In genomic region chr19:35905178-35905727, GRCh38 we compare ENCODE assay signal across 1 cellular context.
TF ChIP-seq lines count a peak whose summit lies in the region.

No MANE protein-coding gene starts in this region.

TF ChIP-seq in HEK293, 187 proteins besides CTCF, POLR2A, EP300 and RAD21 (continued from another document and continues in another):
- TF ChIP-seq ZNF280C (tag by site-specific recombination; IDR thresholded peaks at IDR 0.05) (no peak), ZNF561 (tag by site-specific recombination; IDR thresholded peaks at IDR 0.05; ENCODE audit: borderline replicate concordance) (no peak), ZNF433 (tag by site-specific recombination; IDR thresholded peaks at IDR 0.05; ENCODE audit: low read depth) (no peak), ZNF776 (tag by site-specific recombination; IDR thresholded peaks at IDR 0.05; ENCODE audit: borderline replicate concordance) (no peak), ZBTB21 (tag by site-specific recombination; IDR thresholded peaks at IDR 0.05) (0 out of 2 replicates have a peak, but pooled peaks have one; percentile 23), ZNF707 (tag by site-specific recombination; IDR thresholded peaks at IDR 0.05) (no peak), ZNF623 (tag by site-specific recombination; IDR thresholded peaks at IDR 0.05) (no peak), ZNF24 (tag by site-specific recombination; IDR thresholded peaks at IDR 0.05) (no peak), ZSCAN30 (tag by site-specific recombination; IDR thresholded peaks at IDR 0.05) (no peak), ZNF18 (tag by site-specific recombination; IDR thresholded peaks at IDR 0.05) (peak; percentile 85), BCL6B (tag by site-specific recombination; IDR thresholded peaks at IDR 0.05) (no peak), ZNF19 (tag by site-specific recombination; IDR thresholded peaks at IDR 0.05; ENCODE audit: low read depth) (no peak), SCRT1 (tag by site-specific recombination; IDR thresholded peaks at IDR 0.05; ENCODE audit: borderline replicate concordance) (no peak), KLF8 (tag by site-specific recombination; IDR thresholded peaks at IDR 0.05) (0 out of 2 replicates have a peak, but pooled peaks have one; percentile 10), ZNF692 (tag by site-specific recombination; IDR thresholded peaks at IDR 0.05) (no peak), ZNF350 (tag by site-specific recombination; IDR thresholded peaks at IDR 0.05) (no peak), ZNF366 (tag by site-specific recombination; conservative IDR thresholded peaks at IDR 0.05) (0 out of 2 replicates have a peak, but pooled peaks have one; percentile 33), REPIN1 (tag by site-specific recombination; IDR thresholded peaks at IDR 0.05; ENCODE audit: low read depth) (no peak), ZNF610 (tag by site-specific recombination; IDR thresholded peaks at IDR 0.05; ENCODE audit: borderline replicate concordance) (no peak), ZSCAN5A (tag by site-specific recombination; IDR thresholded peaks at IDR 0.05) (no peak), MEIS1 (CRISPR knock-in tag; IDR thresholded peaks at IDR 0.05; ENCODE audit: borderline replicate concordance) (no peak), ZNF10 (tag by site-specific recombination; IDR thresholded peaks at IDR 0.05) (no peak), ZEB2 (tag by site-specific recombination; IDR thresholded peaks at IDR 0.05) (0 out of 2 replicates have a peak, but pooled peaks have one; percentile 49), ZNF404 (tag by site-specific recombination; IDR thresholded peaks at IDR 0.05) (no peak), ZNF121 (tag by site-specific recombination; IDR thresholded peaks at IDR 0.05) (no peak), ZFP69B (tag by site-specific recombination; IDR thresholded peaks at IDR 0.05) (no peak; the same call in 1 of the 2 replicates), ZFHX2 (tag by site-specific recombination; conservative IDR thresholded peaks at IDR 0.05) (no peak), ZBTB48 (tag by site-specific recombination; IDR thresholded peaks at IDR 0.05) (no peak), ZNF571 (tag by site-specific recombination; IDR thresholded peaks at IDR 0.05) (no peak), ZNF654 (tag by site-specific recombination; IDR thresholded peaks at IDR 0.05; ENCODE audit: low read depth) (no peak), ZNF792 (tag by site-specific recombination; IDR thresholded peaks at IDR 0.05) (no peak), ZBTB49 (tag by site-specific recombination; IDR thresholded peaks at IDR 0.05; ENCODE audit: low read depth) (no peak), SALL2 (tag by site-specific recombination; IDR thresholded peaks at IDR 0.05; ENCODE audit: borderline replicate concordance) (no peak), ZNF585B (tag by site-specific recombination; IDR thresholded peaks at IDR 0.05) (no peak), ZBTB10 (tag by site-specific recombination; IDR thresholded peaks at IDR 0.05) (no peak), TRIM28 (IDR thresholded peaks at IDR 0.05; ENCODE audit: borderline replicate concordance, low read length) (no peak), ZBTB6 (tag by site-specific recombination; IDR thresholded peaks at IDR 0.05) (0 out of 2 replicates have a peak, but pooled peaks have one; percentile 14), ZNF16 (tag by site-specific recombination; IDR thresholded peaks at IDR 0.05; ENCODE audit: low read depth) (no peak), BCL11B (tag by site-specific recombination; IDR thresholded peaks at IDR 0.05; ENCODE audit: low read depth) (no peak), ZNF423 (tag by site-specific recombination; IDR thresholded peaks at IDR 0.05) (no peak), ZXDB (tag by site-specific recombination; IDR thresholded peaks at IDR 0.05) (0 out of 2 replicates have a peak, but pooled peaks have one; percentile 18), ZNF629 (tag by site-specific recombination; IDR thresholded peaks at IDR 0.05) (no peak; the same call in 1 of the 2 replicates), ZBTB17 (tag by site-specific recombination; IDR thresholded peaks at IDR 0.05) (peak; percentile 73), EGR2 (tag by site-specific recombination; IDR thresholded peaks at IDR 0.05; ENCODE audit: low read depth) (no peak), GLIS1 (tag by site-specific recombination; IDR thresholded peaks at IDR 0.05) (peak; percentile 43), ZNF311 (tag by site-specific recombination; IDR thresholded peaks at IDR 0.05; ENCODE audit: borderline replicate concordance) (no peak), ZBTB11 (tag by site-specific recombination; conservative IDR thresholded peaks at IDR 0.05; ENCODE audit: low read depth) (no peak), ZNF677 (tag by site-specific recombination; IDR thresholded peaks at IDR 0.05) (no peak), ZNF335 (tag by site-specific recombination; conservative IDR thresholded peaks at IDR 0.05) (peak; percentile 76)
